20 cellular contexts compared by ENCODE assay signal in genomic region chr7:94323872-94324271, GRCh38.
DNase-seq lines count a peak whose midpoint lies in the region; ATAC-seq and TF ChIP-seq lines count a peak whose summit lies in the region.
"Had no signal": no experiment of that assay in that cellular context is flagged by ENCODE, and none has a peak within 500 bp of the region (broad histone marks: within the 10 kb centered on the region; RNA-seq: fewer than 3 reads in every experiment).

No MANE protein-coding gene starts in this region.

- DNase-seq in heart left ventricle (no peak), cardiac septum (ENCODE audit: low spot score) (no peak), fibroblast of gingiva (ENCODE audit: low read depth) (peak; percentile 27), suprapubic skin (ENCODE audit: low spot score in 2 of 2) (no peak), DMS 273 (lab: John Stamatoyannopoulos, UW; ENCODE audit: unreplicated experiment) (no peak), C1 segment of cervical spinal cord (lab: John Stamatoyannopoulos, UW) (no peak)
- no peak for DNase-seq in central memory CD4-positive, alpha-beta T cell
- DNase-seq: CD4-positive, alpha-beta memory T cell; DMS79 treated with DMSO at 0.1 percent for 48 hours; GDM1; H7; MG63; NCI-H1092 treated with DMSO at 0.1 percent for 48 hours; NCI-H1694; NCI-H2107; NCI-H345; NCI-H69; NK-92 treated with Interleukin-12 subunit alpha and Interleukin-12 subunit beta, amount 100 ng/mL, for 24 hours; PC-3 had no signal

- H3K4me3 ChIP-seq in heart left ventricle: peak overlapping the region in 1 of 12 donors; percentile 22
- no peak overlapping the region for H3K4me3 ChIP-seq in muscle layer of duodenum (ENCODE audit: low read depth in 1 of 2, low read length in 2 of 2)
- H3K4me3 ChIP-seq in suprapubic skin: no peak overlapping the region
- H3K4me3 ChIP-seq: MG63 had no signal

- TF ChIP-seq CTCF in heart left ventricle (IDR thresholded peaks at IDR 0.05): no peak
- TF ChIP-seq CTCF in suprapubic skin (IDR thresholded peaks at IDR 0.05): no peak

- intact Hi-C loops in heart left ventricle (cut with DNase I) (loop anchor here in 1 of 10 donors (5.0 kb wide), 1 partner anchor 43 kb away; no protein-coding TSS in a partner anchor), cardiac septum (cut with DNase I) (no loop called here)

- no peaks in the 10 kb centered on the region for H3K36me3 ChIP-seq in heart left ventricle
- no peaks in the 10 kb centered on the region for H3K36me3 ChIP-seq in muscle layer of duodenum (ENCODE audit: control insufficient read depth in 1 of 2, insufficient read depth in 2 of 2, low read length in 2 of 2)
- H3K36me3 ChIP-seq in suprapubic skin: no peaks in the 10 kb centered on the region
- H3K36me3 ChIP-seq: MG63 had no signal

- H3K27ac ChIP-seq in heart left ventricle: peak overlapping the region in 7 of 12 donors; percentile 27 to 66 (median 51)
- peak overlapping the region; percentile 28 for H3K27ac ChIP-seq in muscle layer of duodenum (ENCODE audit: low read length)
- H3K27ac ChIP-seq in suprapubic skin: peak overlapping the region; percentile 45

- H3K27me3 ChIP-seq in heart left ventricle (no peaks in the 10 kb centered on the region), muscle layer of duodenum (ENCODE audit: low read depth, low read length) (no peaks in the 10 kb centered on the region), suprapubic skin (no peaks in the 10 kb centered on the region)
- H3K27me3 ChIP-seq: MG63 had no signal

- no peak for TF ChIP-seq POLR2A in heart left ventricle (IDR thresholded peaks at IDR 0.05)
- TF ChIP-seq POLR2A in suprapubic skin (IDR thresholded peaks at IDR 0.05): no peak

- WGBS in heart left ventricle, 4 donors: 67 to 73% (median 70%) methylated on average over 4 of the region's 4 CpGs
- 60% methylated on average over 4 of the region's 4 CpGs for WGBS in suprapubic skin

- peak in 1 of 4 donors; percentile 31 for ATAC-seq in heart left ventricle
- ATAC-seq: PC-3 had no signal

- H3K9me3 ChIP-seq in heart left ventricle: peaks cover 0 to 18% (median 8%) of the 10 kb centered on the region in 12 donors
- peaks cover 0 to 2% of the 10 kb centered on the region in 2 donors for H3K9me3 ChIP-seq in muscle layer of duodenum (ENCODE audit: control insufficient read depth in 1 of 2, low read length in 2 of 2)
- no peaks in the 10 kb centered on the region for H3K9me3 ChIP-seq in suprapubic skin
- H3K9me3 ChIP-seq: MG63 had no signal

- H3K4me1 ChIP-seq in heart left ventricle (no peaks in the 10 kb centered on the region), muscle layer of duodenum (ENCODE audit: control insufficient read depth in 1 of 2, insufficient read depth in 2 of 2, low read length in 2 of 2) (no peaks in the 10 kb centered on the region), suprapubic skin (no peaks in the 10 kb centered on the region)

- TF ChIP-seq EP300 in suprapubic skin (IDR thresholded peaks at IDR 0.05): no peak
